In genomic region chr16:75402174-75402820, GRCh38 we compare ENCODE assay signal across 11 cellular contexts. TPM values are rescaled to one million over a fixed set of nuclear protein-coding genes. Genes with fewer than 3 reads are reported as not detected.
A peak's percentile ranks its signal among the peaks of the same experiment; 100 is the strongest.
DNase-seq lines count a peak whose midpoint lies in the region; ATAC-seq and TF ChIP-seq lines count a peak whose summit lies in the region.
"Had no signal": no experiment of that assay in that cellular context is flagged by ENCODE, and none has a peak within 500 bp of the region (broad histone marks: within the 10 kb centered on the region; RNA-seq: fewer than 3 reads in every experiment).

No MANE protein-coding gene starts in this region.

- no peak for TF ChIP-seq EP300 in transverse colon (IDR thresholded peaks at IDR 0.05; ENCODE audit: low read depth)

- intact Hi-C loops in transverse colon (cut with DNase I; ENCODE audit: low total_unique reads): no loop called here

- H3K4me1 ChIP-seq in transverse colon: peaks cover 3 to 24% (median 12%) of the 10 kb centered on the region in 4 donors

- no peaks in the 10 kb centered on the region for H3K27me3 ChIP-seq in transverse colon
- H3K27me3 ChIP-seq: right lobe of liver, upper lobe of right lung had no signal

- H3K27ac ChIP-seq in coronary artery (peak overlapping the region; percentile 79 to 88), transverse colon (peak overlapping the region; percentile 68 to 76 (median 70))
- H3K27ac ChIP-seq: upper lobe of right lung had no signal

- no peaks in the 10 kb centered on the region for H3K27me3 Mint-ChIP-seq in activated T-cell treated with anti-CD3 and anti-CD28 coated beads, Interleukin-2, amount 50 U/mL, for 24 hours
- H3K27me3 Mint-ChIP-seq: IgD-negative memory B cell had no signal

- H3K4me3 ChIP-seq in coronary artery (no peak overlapping the region), transverse colon (no peak overlapping the region)
- H3K4me3 ChIP-seq: right lobe of liver, upper lobe of right lung had no signal

- TF ChIP-seq CTCF in coronary artery (IDR thresholded peaks at IDR 0.05) (no peak), transverse colon (IDR thresholded peaks at IDR 0.05) (no peak), GM13976 (IDR thresholded peaks at IDR 0.05; ENCODE audit: borderline replicate concordance, control extremely low read depth, extremely low read depth, insufficient read depth, missing control alignments) (no peak)

- no peak for DNase-seq in activated T-cell treated with anti-CD3 and anti-CD28 coated beads, Interleukin-2, amount 50 U/mL, for 24 hours
- no peak for DNase-seq in activated T-cell treated with anti-CD3 and anti-CD28 coated beads, Interleukin-2, amount 50 U/mL, for 48 hours
- no peak for DNase-seq in coronary artery (ENCODE audit: low spot score)
- DNase-seq in lung microvascular endothelial cell (ENCODE audit: low read depth in 2 of 2): peak; percentile 85 to 96
- DNase-seq in transverse colon: no peak
- DNase-seq in NCI-H2107 treated with DMSO at 0.1 percent for 48 hours (lab: John Stamatoyannopoulos, UW; ENCODE audit: unreplicated experiment): no peak
- DNase-seq in GM13976 (ENCODE audit: low spot score): no peak
- DNase-seq: right lobe of liver, upper lobe of right lung had no signal

- H3K9me3 ChIP-seq in transverse colon: no peaks in the 10 kb centered on the region
- H3K9me3 ChIP-seq: right lobe of liver, upper lobe of right lung had no signal

- no peak for TF ChIP-seq POLR2A in transverse colon (IDR thresholded peaks at IDR 0.05)

- no peaks in the 10 kb centered on the region for H3K9me3 Mint-ChIP-seq in activated T-cell treated with anti-CD3 and anti-CD28 coated beads, Interleukin-2, amount 50 U/mL, for 24 hours
- H3K9me3 Mint-ChIP-seq: IgD-negative memory B cell had no signal

- peaks cover 24% of the 10 kb centered on the region for H3K4me1 Mint-ChIP-seq in activated T-cell treated with anti-CD3 and anti-CD28 coated beads, Interleukin-2, amount 50 U/mL, for 24 hours (ENCODE audit: low read depth)
- H3K4me1 Mint-ChIP-seq: IgD-negative memory B cell had no signal

- peaks cover 0 to 6% (median 0%) of the 10 kb centered on the region in 4 donors for H3K36me3 ChIP-seq in transverse colon
- H3K36me3 ChIP-seq: upper lobe of right lung had no signal

- H3K36me3 Mint-ChIP-seq in activated T-cell treated with anti-CD3 and anti-CD28 coated beads, Interleukin-2, amount 50 U/mL, for 24 hours (ENCODE audit: low read depth): peaks cover 40% of the 10 kb centered on the region

- ATAC-seq in HG02571 (IDR thresholded peaks at IDR 0.05; ENCODE audit: unreplicated experiment): no peak
- ATAC-seq: upper lobe of right lung had no signal

- WGBS in transverse colon (ENCODE audit: low coverage in 1 of 2), 2 donors: 18 to 28% methylated on average over 2 of the region's 2 CpGs

- in situ Hi-C loops in transverse colon (cut with MboI; ENCODE audit: low pct_ligation_motif_present in 1 of 4, low pct_unique_long_range_greater_than_20kb in 1 of 4, low sequenced_read_pairs in 3 of 4): no loop called here
- in situ Hi-C loops in GM13976 (cut with MboI; ENCODE audit: low sequenced_read_pairs, unreplicated experiment): no loop called here

- peak overlapping the region; percentile 95 for H3K27ac Mint-ChIP-seq in activated T-cell treated with anti-CD3 and anti-CD28 coated beads, Interleukin-2, amount 50 U/mL, for 24 hours
- H3K27ac Mint-ChIP-seq: IgD-negative memory B cell had no signal

- peak overlapping the region; percentile 20 for H3K4me3 Mint-ChIP-seq in activated T-cell treated with anti-CD3 and anti-CD28 coated beads, Interleukin-2, amount 50 U/mL, for 24 hours
- H3K4me3 Mint-ChIP-seq: IgD-negative memory B cell had no signal

RNA-seq across cellular contexts. Expression of gene CFDP1, which starts 31.0 kb away (rescaled TPM):
- 40.9 and 46.2 TPM in 2 replicates for total RNA-seq in lung microvascular endothelial cell
- 100 to 1,000 TPM in 3 of 4 donors, 10 to 100 TPM in 1; 51.2 to 318 (median 145) TPM for total RNA-seq in transverse colon

Comparison
In these comparisons a context has a peak if more than half of its experiments do, and no peak if none do; other contexts are left out.
1. DNase-seq: peak in lung microvascular endothelial cell (2 of 2); none in activated T-cell treated with anti-CD3 and anti-CD28 coated beads, Interleukin-2, amount 50 U/mL, for 24 hours (single experiment), activated T-cell treated with anti-CD3 and anti-CD28 coated beads, Interleukin-2, amount 50 U/mL, for 48 hours (0 of 2), coronary artery (single experiment), transverse colon (single experiment), NCI-H2107 treated with DMSO at 0.1 percent for 48 hours (single experiment) and GM13976 (single experiment).